Comparison of ENCODE assay signal across 8 cellular contexts in the genomic region with DNA sequence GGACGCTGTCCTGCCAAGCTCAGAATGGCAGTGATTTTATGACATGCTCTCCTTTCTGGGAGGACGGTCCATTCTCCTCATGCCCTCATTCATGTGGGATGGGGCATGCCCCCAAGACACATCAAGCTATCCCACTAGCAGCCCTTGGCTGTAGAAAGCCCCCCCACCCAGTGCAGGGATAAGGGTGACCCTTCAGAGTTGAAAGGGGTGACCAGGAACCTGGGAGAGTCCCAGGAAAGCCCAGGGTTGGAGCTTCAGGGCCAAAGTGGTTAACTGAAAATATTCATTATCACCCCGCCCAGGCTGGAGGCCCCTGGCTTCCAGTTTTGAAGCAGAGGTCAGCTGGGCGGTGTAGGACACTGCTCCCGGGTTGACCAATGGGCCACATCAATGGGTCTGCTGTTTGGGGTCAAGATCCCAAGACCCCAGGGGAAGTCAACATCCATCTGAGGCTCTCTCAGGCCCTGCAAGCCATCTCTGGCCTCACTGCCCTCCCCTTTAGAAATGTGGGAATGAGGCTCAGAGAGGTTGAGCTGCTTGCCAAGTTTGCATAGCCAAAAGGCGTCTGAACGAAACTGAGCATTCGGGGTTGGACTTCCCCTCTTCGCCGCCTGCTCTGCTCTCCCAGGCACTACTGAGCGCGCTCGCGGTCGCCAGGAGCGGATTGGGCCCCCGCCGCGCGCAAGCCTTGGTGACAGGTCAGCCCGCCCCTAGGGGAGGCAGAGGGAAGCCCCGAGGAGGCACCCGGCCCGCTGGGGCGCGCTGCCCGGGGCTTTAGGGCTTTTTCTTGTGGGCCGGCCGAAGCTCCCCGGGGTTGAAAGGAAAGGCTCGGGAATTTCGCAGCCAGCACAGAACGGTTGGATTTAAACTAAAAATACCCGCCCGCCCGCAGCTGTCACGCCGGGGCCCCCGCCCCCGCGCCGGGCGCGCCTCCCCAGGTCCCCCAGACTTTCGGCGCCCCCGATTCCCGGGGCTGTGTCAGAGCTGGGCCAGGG. TPM values are rescaled to one million over a fixed set of nuclear protein-coding genes. Genes with fewer than 3 reads are reported as not detected.
DNase-seq lines count a peak whose midpoint lies in the region; ATAC-seq and TF ChIP-seq lines count a peak whose summit lies in the region.

No MANE protein-coding gene starts in this region.

- no peaks in the 10 kb centered on the region for H3K9me3 ChIP-seq in ascending aorta
- H3K9me3 ChIP-seq in iPS-15b (ENCODE audit: control insufficient read depth, insufficient read depth, low read length), result no peaks in the 10 kb centered on the region
- no peaks in the 10 kb centered on the region for H3K9me3 ChIP-seq in spleen

- peak; percentile 73 for DNase-seq in GDM1 (lab: John Stamatoyannopoulos, UW)
- peak; percentile 63 for DNase-seq in KG1 (lab: John Stamatoyannopoulos, UW)
- peak; percentile 74 to 88 (median 81) for DNase-seq in T-helper 1 cell
- peak in 1 of 2 donors; percentile 90 for DNase-seq in ascending aorta (ENCODE audit: low spot score in 2 of 2)
- DNase-seq in spleen, result peak; percentile 98
- DNase-seq in COLO829 (ENCODE audit: low spot score), result no peak

- peak overlapping the region; percentile 76 to 79 for H3K4me3 ChIP-seq in ascending aorta
- peak overlapping the region; percentile 49 for H3K4me3 ChIP-seq in iPS-15b (ENCODE audit: low read depth, low read length)
- peak overlapping the region; percentile 69 to 95 (median 84) for H3K4me3 ChIP-seq in spleen

- H3K27ac ChIP-seq in ascending aorta (peak overlapping the region; percentile 85 to 90), spleen (peak overlapping the region; percentile 82 to 97 (median 94))

- TF ChIP-seq POLR2A in spleen (IDR thresholded peaks at IDR 0.05), result no peak

- WGBS in spleen, 5 donors, result 2 to 8% (median 3%) methylated on average over 16 to 48 of the region's 48 CpGs

- H3K27me3 ChIP-seq in ascending aorta (no peaks in the 10 kb centered on the region), iPS-15b (ENCODE audit: control insufficient read depth, insufficient read depth, low read length) (peaks cover 38% of the 10 kb centered on the region), spleen (replicated peaks in 1 of 7) (no peaks in the 10 kb centered on the region)

- H3K36me3 ChIP-seq in ascending aorta, result no peaks in the 10 kb centered on the region
- no peaks in the 10 kb centered on the region for H3K36me3 ChIP-seq in iPS-15b (ENCODE audit: control insufficient read depth, insufficient read depth, low read length)
- peaks cover 0 to 2% (median 0%) of the 10 kb centered on the region in 6 donors for H3K36me3 ChIP-seq in spleen

- no peak overlapping the region for H3K9ac ChIP-seq in iPS-15b (ENCODE audit: low read depth, low read length)

- H3K4me1 ChIP-seq in ascending aorta (peaks cover 32 to 57% of the 10 kb centered on the region in 2 donors), iPS-15b (ENCODE audit: control insufficient read depth, insufficient read depth, low read length) (peaks cover 3% of the 10 kb centered on the region), spleen (peaks cover 57 to 97% (median 82%) of the 10 kb centered on the region in 6 donors)

- intact Hi-C loops in ascending aorta (cut with DNase I) (loop anchor here (1.0 to 10.0 kb wide), 3 partner anchors 8 to 1531 kb away; a partner anchor contains a TSS), spleen (cut with DNase I; ENCODE audit: low total_unique reads) (no loop called here)

- peak; percentile 70 for ATAC-seq in GM21619 (IDR thresholded peaks at IDR 0.05; ENCODE audit: unreplicated experiment)

- peak; percentile 43 to 49 (median 45) for TF ChIP-seq CTCF in ascending aorta (IDR thresholded peaks at IDR 0.05)
- peak; percentile 39 to 81 (median 63) for TF ChIP-seq CTCF in spleen (IDR thresholded peaks at IDR 0.05 in 8 of 11, conservative IDR thresholded peaks at IDR 0.05 in 3 of 11)

RNA-seq across cellular contexts. Expression of a gene that starts 0.6 kb away (rescaled TPM):
- total RNA-seq in ascending aorta, result 84.1 TPM
- 10 to 100 TPM; 26.8 to 34.5 (median 28.9) TPM for total RNA-seq in spleen
- 1 to 10 TPM; 1.4 to 5.2 (median 1.8) TPM for polyA plus RNA-seq in spleen

RNA-seq across cellular contexts. Expression of a gene that starts 19.0 kb away (rescaled TPM):
- total RNA-seq in ascending aorta (24.6 TPM), spleen (10 to 100 TPM; 18.2 to 48.4 (median 24.6) TPM)
- polyA plus RNA-seq in spleen, result 10 to 100 TPM; 24.4 to 37.3 (median 34.0) TPM
